ENCODE assay signal across 8 cellular contexts in genomic region chr3:49017229-49017615, GRCh38. TPM values are rescaled to one million over a fixed set of nuclear protein-coding genes. Genes with fewer than 3 reads are reported as not detected.
A peak's percentile ranks its signal among the peaks of the same experiment; 100 is the strongest.
DNase-seq lines count a peak whose midpoint lies in the region; ATAC-seq and TF ChIP-seq lines count a peak whose summit lies in the region.

No MANE protein-coding gene starts in this region.

- H3K27ac ChIP-seq in HUES64 (ENCODE audit: low read depth, low read length), result no peak overlapping the region

- ATAC-seq in naive B cell (ENCODE audit: low read depth in 2 of 2) (no peak), HG03039 (IDR thresholded peaks at IDR 0.05; ENCODE audit: unreplicated experiment) (no peak), GM18498 (IDR thresholded peaks at IDR 0.05; ENCODE audit: unreplicated experiment) (no peak), omental fat pad (ENCODE audit: low FRiP score) (no peak), HG02852 (IDR thresholded peaks at IDR 0.05; ENCODE audit: unreplicated experiment) (no peak)

- H3K9me3 Mint-ChIP-seq in naive B cell, result no peaks in the 10 kb centered on the region

- WGBS in HUES64, result 82% methylated on average over 2 of the region's 2 CpGs

- H3K27me3 ChIP-seq in BE2C (no peaks in the 10 kb centered on the region), HUES64 (ENCODE audit: insufficient read depth, low read length) (no peaks in the 10 kb centered on the region)

- H3K4me3 Mint-ChIP-seq in naive B cell, result peak overlapping the region; percentile 87 to 98 (median 95)

- H3K9ac ChIP-seq in HUES64 (ENCODE audit: low read depth, low read length), result peak overlapping the region; percentile 71; the same call in 1 of the 2 replicates

- peak overlapping the region; percentile 70 for H3K4me3 ChIP-seq in BE2C (ENCODE audit: low read depth, low read length)
- peak overlapping the region; percentile 90 for H3K4me3 ChIP-seq in HUES64 (ENCODE audit: low read length)
- H3K4me3 ChIP-seq in cardiac fibroblast (replicated peaks in 1 of 2; ENCODE audit: low read depth in 2 of 2, low read length in 2 of 2), result peak overlapping the region; percentile 75 to 85

- H3K36me3 Mint-ChIP-seq in naive B cell, result no peaks in the 10 kb centered on the region

- DNase-seq in BE2C, result no peak
- no peak for DNase-seq in cardiac fibroblast (ENCODE audit: low read depth in 2 of 2)
- no peak for DNase-seq in naive B cell
- DNase-seq in omental fat pad (ENCODE audit: low spot score), result no peak

- TF ChIP-seq CTCF in BE2C (IDR thresholded peaks at IDR 0.05; ENCODE audit: low read depth, low read length) (no peak), cardiac fibroblast (IDR thresholded peaks at IDR 0.05; ENCODE audit: low read depth, low read length) (no peak), omental fat pad (IDR thresholded peaks at IDR 0.05) (no peak)

- H3K36me3 ChIP-seq in BE2C, result peaks cover 25% of the 10 kb centered on the region
- peaks cover 45% of the 10 kb centered on the region for H3K36me3 ChIP-seq in HUES64 (ENCODE audit: insufficient read depth, low read length)

- H3K4me1 ChIP-seq in BE2C (no peaks in the 10 kb centered on the region), HUES64 (ENCODE audit: insufficient read depth, low read length) (no peaks in the 10 kb centered on the region)

- peaks cover 17 to 51% (median 36%) of the 10 kb centered on the region in 3 donors for H3K4me1 Mint-ChIP-seq in naive B cell

- H3K27ac Mint-ChIP-seq in naive B cell, result peak overlapping the region in 3 of 6 donors; percentile 26 to 75 (median 44)

- no peaks in the 10 kb centered on the region for H3K27me3 Mint-ChIP-seq in naive B cell

- H3K9me3 ChIP-seq in BE2C (no peaks in the 10 kb centered on the region), HUES64 (ENCODE audit: insufficient read depth, low read depth, low read length) (no peaks in the 10 kb centered on the region)

RNA-seq across cellular contexts. Expression of gene DALRD3, which starts 1.2 kb away (rescaled TPM):
- 25.8 TPM for polyA plus RNA-seq in BE2C (2012; ENCODE audit: insufficient read depth, insufficient read length, low read depth)
- 23.3 TPM for polyA plus RNA-seq in HUES64 (2013, experiment 1 of 2)
- 27.9 TPM for polyA plus RNA-seq in HUES64 (2013, experiment 2 of 2)
- 10 to 100 TPM; 25.4 to 40.6 (median 27.5) TPM for polyA plus RNA-seq in naive B cell (ENCODE audit: low read depth in 6 of 6)
- total RNA-seq in omental fat pad, result 10 to 100 TPM; 15.3 to 36.9 (median 30.9) TPM

RNA-seq across cellular contexts. Expression of gene NDUFAF3, which starts 4.7 kb away (rescaled TPM):
- 197 TPM for polyA plus RNA-seq in BE2C (2012; ENCODE audit: insufficient read depth, insufficient read length, low read depth)
- 25.2 TPM for polyA plus RNA-seq in HUES64 (2013, experiment 1 of 2)
- polyA plus RNA-seq in HUES64 (2013, experiment 2 of 2), result 35.8 TPM
- 100 to 1,000 TPM; 124 to 177 (median 143) TPM for polyA plus RNA-seq in naive B cell (ENCODE audit: low read depth in 6 of 6)
- 100 to 1,000 TPM; 108 to 175 (median 140) TPM for total RNA-seq in omental fat pad

RNA-seq across cellular contexts. Expression of gene WDR6, which starts 10.0 kb away (rescaled TPM):
- polyA plus RNA-seq in BE2C (2012; ENCODE audit: insufficient read depth, insufficient read length, low read depth), result 203 TPM
- polyA plus RNA-seq in HUES64 (2013, experiment 1 of 2), result 102 TPM
- 90.3 TPM for polyA plus RNA-seq in HUES64 (2013, experiment 2 of 2)
- polyA plus RNA-seq in naive B cell (ENCODE audit: low read depth in 6 of 6), result 100 to 1,000 TPM in 4 of 6 donors, 10 to 100 TPM in 2; 94.3 to 112 (median 106) TPM
- 100 to 1,000 TPM in 1 of 4 donors, 10 to 100 TPM in 3; 69.2 to 121 (median 81.5) TPM for total RNA-seq in omental fat pad

RNA-seq across cellular contexts. Expression of gene IMPDH2, which starts 12.0 kb away (rescaled TPM):
- 68.3 TPM for polyA plus RNA-seq in BE2C (2012; ENCODE audit: insufficient read depth, insufficient read length, low read depth)
- 202 TPM for polyA plus RNA-seq in HUES64 (2013, experiment 1 of 2)
- 235 TPM for polyA plus RNA-seq in HUES64 (2013, experiment 2 of 2)
- polyA plus RNA-seq in naive B cell (ENCODE audit: low read depth in 6 of 6), result 100 to 1,000 TPM in 3 of 6 donors, 10 to 100 TPM in 3; 78.6 to 117 (median 97.6) TPM
- total RNA-seq in omental fat pad, result 100 to 1,000 TPM; 125 to 149 (median 138) TPM

RNA-seq across cellular contexts. Expression of gene P4HTM, which starts 27.2 kb away (rescaled TPM):
- polyA plus RNA-seq in BE2C (2012; ENCODE audit: insufficient read depth, insufficient read length, low read depth), result 18.3 TPM
- polyA plus RNA-seq in HUES64 (2013, experiment 1 of 2), result 9.9 TPM
- polyA plus RNA-seq in HUES64 (2013, experiment 2 of 2), result 12.2 TPM
- polyA plus RNA-seq in naive B cell (ENCODE audit: low read depth in 6 of 6), result 10 to 100 TPM in 5 of 6 donors, 1 to 10 TPM in 1; 2.6 to 17.8 (median 15.1) TPM
- total RNA-seq in omental fat pad, result 10 to 100 TPM; 25.7 to 43.1 (median 28.2) TPM
